ENCODE assay signal across 25 cellular contexts in genomic region chr19:27865927-27866777, GRCh38.
"Had no signal": no experiment of that assay in that cellular context is flagged by ENCODE, and none has a peak within 500 bp of the region (broad histone marks: within the 10 kb centered on the region; RNA-seq: fewer than 3 reads in every experiment).

No MANE protein-coding gene starts in this region.

- H3K4me3 Mint-ChIP-seq: immature natural killer cell; naive thymus-derived CD4-positive, alpha-beta T cell; nephron; neural progenitor cell; stimulated activated naive B cell treated with anti-CD40 and anti-IgM and Interleukin-4, amounts not matched to agents 10 μg/mL and 1 μg/mL and 100 μg/mL, for 72 hours; stimulated activated naive CD8-positive, alpha-beta T cell treated with anti-CD3 and anti-CD28 coated beads, Interleukin-15, Interleukin-2, amounts not matched to agents 100 ng/mL and 50 ng/mL, for 24 hours had no signal

- H3K27ac Mint-ChIP-seq: immature natural killer cell; naive thymus-derived CD4-positive, alpha-beta T cell; nephron; neural progenitor cell; progenitor cell of endocrine pancreas; stimulated activated naive B cell treated with anti-CD40 and anti-IgM and Interleukin-4, amounts not matched to agents 10 μg/mL and 1 μg/mL and 100 μg/mL, for 72 hours; stimulated activated naive CD8-positive, alpha-beta T cell treated with anti-CD3 and anti-CD28 coated beads, Interleukin-15, Interleukin-2, amounts not matched to agents 100 ng/mL and 50 ng/mL, for 24 hours had no signal

- DNase-seq: dermis blood vessel endothelial cell; effector memory CD4-positive, alpha-beta T cell; esophagus squamous epithelium; foreskin melanocyte; glutamatergic neuron; heart right ventricle; hypothalamus; immature natural killer cell; left ventricle myocardium superior; lower lobe of right lung; mucosa of descending colon; naive thymus-derived CD4-positive, alpha-beta T cell; right lobe of liver; small intestine; stimulated activated CD4-positive, alpha-beta T cell treated with anti-CD3 and anti-CD28 coated beads, Interleukin-15, amount 100 ng/mL, for 24 hours; stimulated activated CD4-positive, alpha-beta T cell treated with anti-CD3 and anti-CD28 coated beads, Interleukin-2, amount 100 ng/mL, for 48 hours; stimulated activated naive B cell treated with anti-CD40 and anti-IgM and Interleukin-4, amounts not matched to agents 10 μg/mL and 1 μg/mL and 100 μg/mL, for 72 hours; transverse colon; upper lobe of right lung had no signal

- H3K27me3 Mint-ChIP-seq: naive thymus-derived CD4-positive, alpha-beta T cell; progenitor cell of endocrine pancreas; stimulated activated naive B cell treated with anti-CD40 and anti-IgM and Interleukin-4, amounts not matched to agents 10 μg/mL and 1 μg/mL and 100 μg/mL, for 72 hours; stimulated activated naive CD8-positive, alpha-beta T cell treated with anti-CD3 and anti-CD28 coated beads, Interleukin-15, Interleukin-2, amounts not matched to agents 100 ng/mL and 50 ng/mL, for 24 hours had no signal

- H3K9me3 ChIP-seq: right lobe of liver, upper lobe of right lung had no signal

- H3K4me3 ChIP-seq: coronary artery, esophagus squamous epithelium, heart right ventricle, lower lobe of right lung, mucosa of descending colon, neural progenitor cell, right lobe of liver, transverse colon, upper lobe of right lung had no signal

- H3K4me1 ChIP-seq: esophagus squamous epithelium, heart right ventricle, lower lobe of right lung, neural progenitor cell, parathyroid adenoma, right lobe of liver, transverse colon, upper lobe of right lung had no signal

- H3K36me3 Mint-ChIP-seq: neural progenitor cell had no signal

- H3K4me1 Mint-ChIP-seq: immature natural killer cell; naive thymus-derived CD4-positive, alpha-beta T cell; nephron; neural progenitor cell; stimulated activated naive B cell treated with anti-CD40 and anti-IgM and Interleukin-4, amounts not matched to agents 10 μg/mL and 1 μg/mL and 100 μg/mL, for 72 hours had no signal

- ATAC-seq: heart right ventricle; left ventricle myocardium superior; lower lobe of right lung; mucosa of descending colon; naive thymus-derived CD4-positive, alpha-beta T cell; right lobe of liver; stimulated activated naive B cell treated with anti-CD40 and anti-IgM and Interleukin-4, amounts not matched to agents 10 μg/mL and 1 μg/mL and 100 μg/mL, for 72 hours; upper lobe of right lung had no signal

- H3K27me3 ChIP-seq: esophagus squamous epithelium, heart right ventricle, neural progenitor cell, right lobe of liver, transverse colon, upper lobe of right lung had no signal

- H3K36me3 ChIP-seq: esophagus squamous epithelium, heart right ventricle, lower lobe of right lung, neural progenitor cell, right lobe of liver, transverse colon, upper lobe of right lung had no signal

- H3K27ac ChIP-seq: coronary artery, esophagus squamous epithelium, heart right ventricle, lower lobe of right lung, neural progenitor cell, parathyroid adenoma, right lobe of liver, transverse colon, upper lobe of right lung had no signal
